In the genomic region with DNA sequence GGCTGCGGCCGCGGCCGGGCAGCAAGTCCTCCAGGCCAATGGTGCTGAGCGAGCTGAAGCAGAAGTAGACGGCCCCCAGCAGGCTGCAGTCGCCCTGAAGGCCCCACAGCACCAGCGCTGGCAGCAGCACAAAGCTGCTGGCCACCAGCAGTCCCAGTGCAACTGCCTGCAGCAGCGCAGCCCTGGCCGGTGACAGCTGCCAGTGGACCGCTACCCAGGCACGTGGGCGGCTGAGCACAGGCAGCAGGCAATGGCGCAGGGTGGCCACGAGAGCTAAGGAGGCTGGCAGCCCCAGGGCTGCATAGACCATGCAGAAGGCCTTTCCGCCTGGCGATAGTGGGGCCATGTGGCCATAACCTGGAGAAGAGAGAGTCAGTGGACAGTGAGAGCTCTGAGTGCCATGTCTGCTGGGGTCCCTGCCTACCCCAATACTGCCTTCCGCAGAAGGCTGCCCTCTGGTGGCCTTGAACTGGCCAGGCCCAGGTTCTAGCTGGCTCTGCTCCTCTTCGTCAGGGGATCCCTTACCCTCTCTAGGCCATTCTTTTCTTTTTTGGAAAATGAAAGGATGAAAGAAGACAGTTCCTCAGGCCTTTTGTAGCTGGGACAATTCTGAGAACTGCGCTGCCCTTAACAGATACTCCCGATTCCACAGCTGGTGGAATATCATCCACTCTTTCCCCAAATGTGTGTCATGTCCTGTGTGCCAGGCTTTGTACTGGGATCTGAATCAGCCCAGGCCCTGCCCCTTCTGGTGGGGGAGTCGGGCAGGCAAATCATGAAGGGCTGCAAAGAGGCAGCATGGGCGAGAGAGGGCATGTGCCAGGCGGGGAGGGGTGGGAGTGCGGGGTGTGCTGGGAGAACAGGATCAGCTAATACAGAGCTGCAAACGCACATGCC, we compare ENCODE assay signal across 10 cellular contexts. TPM values are rescaled to one million over a fixed set of nuclear protein-coding genes. Genes with fewer than 3 reads are reported as not detected.
DNase-seq lines count a peak whose midpoint lies in the region; ATAC-seq and TF ChIP-seq lines count a peak whose summit lies in the region.
"Had no signal": no experiment of that assay in that cellular context is flagged by ENCODE, and none has a peak within 500 bp of the region (broad histone marks: within the 10 kb centered on the region; RNA-seq: fewer than 3 reads in every experiment).

No MANE protein-coding gene starts in this region.

- H3K36me3 ChIP-seq in DND-41 (ENCODE audit: insufficient read depth, low read length) (peaks cover 48% of the 10 kb centered on the region), Loucy (ENCODE audit: insufficient read depth, low read length) (peaks cover 6% of the 10 kb centered on the region; the same call in 1 of the 2 replicates), skeletal muscle satellite cell (ENCODE audit: insufficient read depth, low read length) (peaks cover 23% of the 10 kb centered on the region), GM23248 (ENCODE audit: low read depth) (0 out of 2 replicates have a peak, but pooled peaks cover 6% of the 10 kb centered on the region)

- no peak overlapping the region for H3K4me2 ChIP-seq in DND-41 (ENCODE audit: insufficient read depth, low read length)
- no peak overlapping the region for H3K4me2 ChIP-seq in Loucy (ENCODE audit: low read depth, low read length, poor library complexity, severe bottlenecking)
- H3K4me2 ChIP-seq in skeletal muscle satellite cell (ENCODE audit: low read length) = peak overlapping the region; percentile 53
- H3K4me2 ChIP-seq in GM23248 (ENCODE audit: unreplicated experiment) = no peak overlapping the region

- H3K36me3 Mint-ChIP-seq in activated naive CD4-positive, alpha-beta T cell treated with anti-CD3 and anti-CD28 coated beads, Interleukin-2, amount 50 U/mL, for 72 hours = no peaks in the 10 kb centered on the region

- H3K27ac ChIP-seq in DND-41 (ENCODE audit: low read length) (no peak overlapping the region), GM23248 (no peak overlapping the region)

- no peaks in the 10 kb centered on the region for H3K9me3 Mint-ChIP-seq in activated naive CD4-positive, alpha-beta T cell treated with anti-CD3 and anti-CD28 coated beads, Interleukin-2, amount 50 U/mL, for 72 hours

- H3K9me2 ChIP-seq in Loucy (replicated peaks; ENCODE audit: low read depth, low read length) (no peaks in the 10 kb centered on the region), GM23248 (ENCODE audit: insufficient read depth) (no peaks in the 10 kb centered on the region)

- intact Hi-C loops in left cardiac atrium (cut with DNase I) = loop anchor here in 1 of 2 donors (10.0 kb wide), 1 partner anchor 49 kb away; no protein-coding TSS in a partner anchor

- H3K27ac Mint-ChIP-seq in activated naive CD4-positive, alpha-beta T cell treated with anti-CD3 and anti-CD28 coated beads, Interleukin-2, amount 50 U/mL, for 72 hours = peak overlapping the region in 1 of 2 donors; percentile 22

- H3K79me2 ChIP-seq in DND-41 (ENCODE audit: insufficient read depth, low read length) (no peaks in the 10 kb centered on the region), Loucy (ENCODE audit: insufficient read depth, low read length) (no peaks in the 10 kb centered on the region), GM23248 (ENCODE audit: insufficient read depth) (no peaks in the 10 kb centered on the region)

- H3K9me3 ChIP-seq in DND-41 (ENCODE audit: insufficient read depth, low read length, severe bottlenecking) = no peaks in the 10 kb centered on the region
- no peaks in the 10 kb centered on the region for H3K9me3 ChIP-seq in Loucy (ENCODE audit: insufficient read depth, low read depth, low read length)
- no peaks in the 10 kb centered on the region for H3K9me3 ChIP-seq in skeletal muscle satellite cell (replicated peaks; ENCODE audit: low read length)
- no peaks in the 10 kb centered on the region for H3K9me3 ChIP-seq in GM23248 (ENCODE audit: low read depth)

- H4K20me1 ChIP-seq in DND-41 (ENCODE audit: insufficient read depth, low read length) = no peaks in the 10 kb centered on the region; the same call in 1 of the 2 replicates
- H4K20me1 ChIP-seq in Loucy (ENCODE audit: insufficient read depth, low read length, poor library complexity, severe bottlenecking) = peaks cover 2% of the 10 kb centered on the region
- H4K20me1 ChIP-seq in GM23248 (ENCODE audit: insufficient read depth) = no peaks in the 10 kb centered on the region

- in situ Hi-C loops in GM23248 (cut with MboI) = no loop called here

- DNase-seq in DND-41 = peak; percentile 59
- DNase-seq in activated naive CD4-positive, alpha-beta T cell treated with anti-CD3 and anti-CD28 coated beads, Interleukin-2, amount 50 U/mL, for 72 hours (ENCODE audit: low spot score in 2 of 2) = peak in 1 of 2 donors; percentile 49
- no peak for DNase-seq in left cardiac atrium
- DNase-seq in pons (ENCODE audit: low spot score) = no peak
- no peak for DNase-seq in GM23248

- H3K27me3 ChIP-seq in DND-41 (ENCODE audit: insufficient read depth, low read length, poor library complexity) (no peaks in the 10 kb centered on the region), Loucy (ENCODE audit: insufficient read depth, low read length, poor library complexity, severe bottlenecking) (no peaks in the 10 kb centered on the region), skeletal muscle satellite cell (ENCODE audit: control insufficient read depth, insufficient read depth, low read length) (no peaks in the 10 kb centered on the region), GM23248 (replicated peaks; ENCODE audit: insufficient read depth) (no peaks in the 10 kb centered on the region)

- H3F3A ChIP-seq in Loucy (ENCODE audit: low read depth) = no peaks in the 10 kb centered on the region
- H3F3A ChIP-seq in GM23248 (ENCODE audit: insufficient read depth) = peaks cover 14% of the 10 kb centered on the region

- H3K4me1 ChIP-seq in DND-41 (ENCODE audit: insufficient read depth, low read length) = no peaks in the 10 kb centered on the region
- peaks cover 10% of the 10 kb centered on the region for H3K4me1 ChIP-seq in Loucy (ENCODE audit: insufficient read depth, low read length, poor library complexity, severe bottlenecking)
- peaks cover 8% of the 10 kb centered on the region for H3K4me1 ChIP-seq in skeletal muscle satellite cell (ENCODE audit: control insufficient read depth, insufficient read depth, low read length)
- H3K4me1 ChIP-seq in GM23248 (ENCODE audit: insufficient read depth) = no peaks in the 10 kb centered on the region

- H3K4me3 ChIP-seq in DND-41 (ENCODE audit: low read depth in 1 of 2, low read length in 2 of 2) (no peak overlapping the region), Loucy (ENCODE audit: low read length, poor library complexity, severe bottlenecking) (no peak overlapping the region), skeletal muscle satellite cell (ENCODE audit: low read length) (no peak overlapping the region), GM23248 (no peak overlapping the region)

- TF ChIP-seq CTCF in DND-41 (IDR thresholded peaks at IDR 0.05; ENCODE audit: borderline replicate concordance, extremely low read depth, low read length, poor library complexity, severe bottlenecking) (peak; percentile 81), Loucy (conservative IDR thresholded peaks at IDR 0.05; ENCODE audit: low read length) (peak; percentile 73)

- 85 to 86% methylated on average over 25 to 26 of the region's 26 CpGs for WGBS in GM23248 (ENCODE audit: low coverage in 1 of 2, low lambda C conversion rate in 2 of 2, missing lambda C conversion rate in 2 of 2), 2 experiments

- H3K9ac ChIP-seq in DND-41 (ENCODE audit: low read depth, low read length) (no peak overlapping the region), Loucy (ENCODE audit: low read depth, low read length, poor library complexity, severe bottlenecking) (no peak overlapping the region), skeletal muscle satellite cell (ENCODE audit: low read depth, low read length) (no peak overlapping the region), GM23248 (no peak overlapping the region)

- peak; percentile 77 for ATAC-seq in DND-41 (ENCODE audit: insufficient read depth, low read depth)
- ATAC-seq in activated naive CD4-positive, alpha-beta T cell treated with anti-CD3 and anti-CD28 coated beads, Interleukin-2, amount 50 U/mL, for 72 hours = peak; percentile 44 to 53
- peak; percentile 19 to 53 for ATAC-seq in left cardiac atrium
- ATAC-seq in GM21619 (IDR thresholded peaks at IDR 0.05; ENCODE audit: unreplicated experiment) = no peak
- ATAC-seq: left colon had no signal

- H2AFZ ChIP-seq in DND-41 (ENCODE audit: low read depth, low read length) (no peak overlapping the region), Loucy (ENCODE audit: low read length) (no peak overlapping the region), GM23248 (no peak overlapping the region)

RNA-seq across cellular contexts. Expression of gene KCNK7, which starts 1.8 kb away (rescaled TPM):
- under 1 TPM; 0.66 to 0.74 TPM for total RNA-seq in activated naive CD4-positive, alpha-beta T cell treated with anti-CD3 and anti-CD28 coated beads, Interleukin-2, amount 50 U/mL, for 72 hours
- under 1 TPM; 0.31 to 0.53 TPM for total RNA-seq in left cardiac atrium
- total RNA-seq in skeletal muscle satellite cell (2012; rRNA removed) = 0.25 and 0.44 TPM in 2 replicates
- total RNA-seq in GM23248 (2014; rRNA removed; shearing (Covaris generic)) = not detected in 2 replicates
- not detected in 2 replicates for polyA plus RNA-seq in GM23248 (2016; fragmentation: Nextera tagmentation; extraction: Ambion mirVana)
- total RNA-seq: NCI-H460 had no signal

RNA-seq across cellular contexts. Expression of gene EHBP1L1, which starts 17.9 kb away (rescaled TPM):
- 100 to 1,000 TPM; 101 to 144 TPM for total RNA-seq in activated naive CD4-positive, alpha-beta T cell treated with anti-CD3 and anti-CD28 coated beads, Interleukin-2, amount 50 U/mL, for 72 hours
- total RNA-seq in left cardiac atrium = 10 to 100 TPM; 53.4 to 61.0 TPM
- total RNA-seq in skeletal muscle satellite cell (2012; rRNA removed) = 35.0 and 44.8 TPM in 2 replicates
- total RNA-seq in GM23248 (2014; rRNA removed; shearing (Covaris generic)) = 85.5 and 88.5 TPM in 2 replicates
- polyA plus RNA-seq in GM23248 (2016; fragmentation: Nextera tagmentation; extraction: Ambion mirVana) = 11.5 and 12.6 TPM in 2 replicates

RNA-seq across cellular contexts. Expression of gene MAP3K11, which starts 20.3 kb away (rescaled TPM):
- total RNA-seq in activated naive CD4-positive, alpha-beta T cell treated with anti-CD3 and anti-CD28 coated beads, Interleukin-2, amount 50 U/mL, for 72 hours = 10 to 100 TPM; 73.6 to 76.5 TPM
- 10 to 100 TPM; 42.8 to 44.7 TPM for total RNA-seq in left cardiac atrium
- total RNA-seq in skeletal muscle satellite cell (2012; rRNA removed) = 22.9 and 25.9 TPM in 2 replicates
- total RNA-seq in GM23248 (2014; rRNA removed; shearing (Covaris generic)) = 17.6 and 24.7 TPM in 2 replicates
- polyA plus RNA-seq in GM23248 (2016; fragmentation: Nextera tagmentation; extraction: Ambion mirVana) = 9.5 and 10.6 TPM in 2 replicates

RNA-seq across cellular contexts. Expression of gene FAM89B, which starts 21.4 kb away (rescaled TPM):
- total RNA-seq in activated naive CD4-positive, alpha-beta T cell treated with anti-CD3 and anti-CD28 coated beads, Interleukin-2, amount 50 U/mL, for 72 hours = 10 to 100 TPM; 32.6 to 47.1 TPM
- total RNA-seq in left cardiac atrium = 10 to 100 TPM; 33.5 to 34.5 TPM
- total RNA-seq in skeletal muscle satellite cell (2012; rRNA removed) = 13.4 and 21.8 TPM in 2 replicates
- 41.2 and 67.0 TPM in 2 replicates for total RNA-seq in GM23248 (2014; rRNA removed; shearing (Covaris generic))
- 73.1 and 76.3 TPM in 2 replicates for polyA plus RNA-seq in GM23248 (2016; fragmentation: Nextera tagmentation; extraction: Ambion mirVana)

RNA-seq across cellular contexts. Expression of gene PCNX3, which starts 21.8 kb away (rescaled TPM):
- total RNA-seq in activated naive CD4-positive, alpha-beta T cell treated with anti-CD3 and anti-CD28 coated beads, Interleukin-2, amount 50 U/mL, for 72 hours = 10 to 100 TPM; 34.8 to 48.1 TPM
- total RNA-seq in left cardiac atrium = 10 to 100 TPM; 15.1 to 16.7 TPM
- total RNA-seq in skeletal muscle satellite cell (2012; rRNA removed) = 29.4 and 33.4 TPM in 2 replicates
- 23.5 and 30.2 TPM in 2 replicates for total RNA-seq in GM23248 (2014; rRNA removed; shearing (Covaris generic))
- polyA plus RNA-seq in GM23248 (2016; fragmentation: Nextera tagmentation; extraction: Ambion mirVana) = 8.1 and 8.6 TPM in 2 replicates
